22 cellular contexts compared by ENCODE assay signal in genomic region chr6:138101946-138102731, GRCh38. TPM values are rescaled to one million over a fixed set of nuclear protein-coding genes. Genes with fewer than 3 reads are reported as not detected.
DNase-seq lines count a peak whose midpoint lies in the region; ATAC-seq, FAIRE-seq and TF ChIP-seq lines count a peak whose summit lies in the region.
"Had no signal": no experiment of that assay in that cellular context is flagged by ENCODE, and none has a peak within 500 bp of the region (broad histone marks: within the 10 kb centered on the region; RNA-seq: fewer than 3 reads in every experiment).

No MANE protein-coding gene starts in this region.

- H3K9me3 ChIP-seq in RWPE2 (ENCODE audit: severe bottlenecking) (no peaks in the 10 kb centered on the region), muscle layer of colon (ENCODE audit: low read length) (no peaks in the 10 kb centered on the region), kidney (ENCODE audit: control insufficient read depth in 1 of 2, low read length in 2 of 2) (peaks cover 0 to 5% of the 10 kb centered on the region in 2 donors)
- H3K9me3 ChIP-seq: body of pancreas, gastrocnemius medialis, mucosa of descending colon, uterus had no signal

- no peak for ATAC-seq in RWPE2 (ENCODE audit: low read depth)
- ATAC-seq: activated CD4-positive, alpha-beta T cell treated with anti-CD3 and anti-CD28 coated beads for 36 hours; body of pancreas; gastrocnemius medialis; left lobe of liver; mucosa of descending colon had no signal

- intact Hi-C loops in kidney (cut with DNase I): no loop called here

- H3K36me3 Mint-ChIP-seq in glutamatergic neuron (ENCODE audit: unreplicated experiment): no peaks in the 10 kb centered on the region
- H3K36me3 Mint-ChIP-seq: activated naive CD8-positive, alpha-beta T cell treated with anti-CD3 and anti-CD28 coated beads, Interleukin-2, amount 10 ng/mL, durations not matched to agents 7 days and 5 days had no signal

- peaks cover 41% of the 10 kb centered on the region for H3K4me1 ChIP-seq in RWPE2 (ENCODE audit: insufficient read depth, poor library complexity, severe bottlenecking)
- peaks cover 5% of the 10 kb centered on the region for H3K4me1 ChIP-seq in muscle layer of colon (ENCODE audit: insufficient read depth, low read length)
- peaks cover 0 to 3% of the 10 kb centered on the region in 2 donors for H3K4me1 ChIP-seq in kidney (ENCODE audit: control insufficient read depth in 1 of 2, insufficient read depth in 1 of 2, low read depth in 1 of 2, low read length in 2 of 2)
- H3K4me1 ChIP-seq: gastrocnemius medialis, uterus had no signal

- H3K9ac ChIP-seq in muscle layer of colon (ENCODE audit: low read length) (peak overlapping the region; percentile 33), kidney (ENCODE audit: low read length in 2 of 2) (no peak overlapping the region)
- H3K9ac ChIP-seq: BLaER1 treated with 17β-estradiol and CSF1 and Interleukin-3, amounts not matched to agents 10 nM and 100 nM had no signal

- H3K4me3 ChIP-seq in AG04449 (ENCODE audit: low read depth, low read length) (no peak overlapping the region), RWPE2 (ENCODE audit: severe bottlenecking) (no peak overlapping the region), muscle layer of colon (ENCODE audit: low read depth in 1 of 2, low read length in 2 of 2) (no peak overlapping the region), kidney (ENCODE audit: low read length in 2 of 2) (no peak overlapping the region)
- H3K4me3 ChIP-seq: BLaER1 treated with 17β-estradiol and CSF1 and Interleukin-3, amounts not matched to agents 10 nM and 100 nM; body of pancreas; gastrocnemius medialis; mucosa of descending colon; uterus had no signal

- no peak for FAIRE-seq in kidney (lab: Jason Lieb, UNC)

- H3K4me1 Mint-ChIP-seq in glutamatergic neuron (ENCODE audit: low read depth, unreplicated experiment): peaks cover 11% of the 10 kb centered on the region

- H3K27ac Mint-ChIP-seq in glutamatergic neuron (ENCODE audit: unreplicated experiment): no peak overlapping the region
- H3K27ac Mint-ChIP-seq: activated CD4-positive, alpha-beta T cell treated with anti-CD3 and anti-CD28 coated beads for 36 hours; activated naive CD8-positive, alpha-beta T cell treated with anti-CD3 and anti-CD28 coated beads, Interleukin-2, amount 10 ng/mL, durations not matched to agents 7 days and 5 days had no signal

- no peak for TF ChIP-seq CTCF in AG04449 (IDR thresholded peaks at IDR 0.05; ENCODE audit: insufficient read depth, low read length, missing control alignments)
- no peak for TF ChIP-seq CTCF in RWPE2 (IDR thresholded peaks at IDR 0.05; ENCODE audit: poor library complexity, severe bottlenecking)
- TF ChIP-seq CTCF in glutamatergic neuron (IDR thresholded peaks at IDR 0.05; ENCODE audit: partially characterized antibody, unreplicated experiment): no peak
- TF ChIP-seq CTCF in kidney (IDR thresholded peaks at IDR 0.05; ENCODE audit: borderline replicate concordance, extremely low read depth, insufficient read depth): no peak

- CTCF ChIA-PET in AG04449 (lab: Yijun Ruan, JAX): interaction anchor here (0.6 to 1.0 kb wide), 4 partner anchors 14 to 99 kb away, joined by 3 to 6 read pairs (median 3); no protein-coding TSS in a partner anchor

- H3K9me3 Mint-ChIP-seq in glutamatergic neuron (ENCODE audit: unreplicated experiment): no peaks in the 10 kb centered on the region
- H3K9me3 Mint-ChIP-seq: activated naive CD8-positive, alpha-beta T cell treated with anti-CD3 and anti-CD28 coated beads, Interleukin-2, amount 10 ng/mL, durations not matched to agents 7 days and 5 days had no signal

- peak overlapping the region; percentile 65 for H3K27ac ChIP-seq in RWPE2 (ENCODE audit: poor library complexity, severe bottlenecking)
- no peak overlapping the region for H3K27ac ChIP-seq in muscle layer of colon (ENCODE audit: low read depth, low read length)
- H3K27ac ChIP-seq in kidney (ENCODE audit: low read depth in 2 of 2, low read length in 2 of 2): no peak overlapping the region
- H3K27ac ChIP-seq: BLaER1 treated with 17β-estradiol and CSF1 and Interleukin-3, amounts not matched to agents 10 nM and 100 nM; body of pancreas; gastrocnemius medialis; uterus had no signal

- H3K27me3 ChIP-seq in RWPE2 (ENCODE audit: insufficient read depth, poor library complexity, severe bottlenecking) (no peaks in the 10 kb centered on the region), muscle layer of colon (ENCODE audit: control insufficient read depth in 1 of 2, insufficient read depth in 2 of 2, low read length in 2 of 2) (no peaks in the 10 kb centered on the region)
- H3K27me3 ChIP-seq: body of pancreas, uterus had no signal

- H3K36me3 ChIP-seq in RWPE2 (ENCODE audit: low read depth) (peaks cover 86% of the 10 kb centered on the region), muscle layer of colon (ENCODE audit: insufficient read depth, low read length) (no peaks in the 10 kb centered on the region), kidney (ENCODE audit: control insufficient read depth in 1 of 2, insufficient read depth in 2 of 2, low read length in 2 of 2) (no peaks in the 10 kb centered on the region)
- H3K36me3 ChIP-seq: BLaER1 treated with 17β-estradiol and CSF1 and Interleukin-3, amounts not matched to agents 10 nM and 100 nM; gastrocnemius medialis; uterus had no signal

- DNase-seq in AG04449 (ENCODE audit: low read depth, low spot score): peak; percentile 50
- DNase-seq in RWPE2 (ENCODE audit: low spot score): no peak
- DNase-seq in glutamatergic neuron: no peak
- no peak for DNase-seq in HK-2 (ENCODE audit: unreplicated experiment)
- DNase-seq in NCI-H2029 (lab: John Stamatoyannopoulos, UW): no peak
- DNase-seq in kidney: no peak
- DNase-seq in NCI-H128 (lab: John Stamatoyannopoulos, UW; ENCODE audit: unreplicated experiment): no peak
- DNase-seq: activated CD4-positive, alpha-beta T cell treated with anti-CD3 and anti-CD28 coated beads for 36 hours; activated naive CD8-positive, alpha-beta T cell treated with anti-CD3 and anti-CD28 coated beads, Interleukin-2, amount 10 ng/mL, durations not matched to agents 7 days and 5 days; body of pancreas; EL; gastrocnemius medialis; HCEC 1CT; mucosa of descending colon; NCI-H1105 treated with DMSO at 0.1 percent for 48 hours; NCI-H526; stimulated activated CD4-positive, alpha-beta T cell treated with anti-CD3 and anti-CD28 coated beads, Interleukin-15, amount 100 ng/mL, for 24 hours; substantia nigra; uterus had no signal

- H3K27me3 Mint-ChIP-seq in glutamatergic neuron (ENCODE audit: unreplicated experiment): no peaks in the 10 kb centered on the region

- peak overlapping the region; percentile 13 for H3K4me3 Mint-ChIP-seq in glutamatergic neuron (ENCODE audit: unreplicated experiment)
- H3K4me3 Mint-ChIP-seq: activated CD4-positive, alpha-beta T cell treated with anti-CD3 and anti-CD28 coated beads for 36 hours; activated naive CD8-positive, alpha-beta T cell treated with anti-CD3 and anti-CD28 coated beads, Interleukin-2, amount 10 ng/mL, durations not matched to agents 7 days and 5 days had no signal

- POLR2A ChIA-PET in AG04449 (lab: Yijun Ruan, JAX): no interaction called here

RNA-seq across cellular contexts. Expression of gene PERP, which starts 5.1 kb away (rescaled TPM):
- total RNA-seq in glutamatergic neuron (ENCODE audit: unreplicated experiment) (10.7 TPM), kidney (48.1 TPM)
- polyA plus RNA-seq in kidney (ENCODE audit: insufficient read depth, low read depth, low replicate concordance): 24.8 TPM

RNA-seq across cellular contexts. Expression of gene ARFGEF3, which starts 59.6 kb away (rescaled TPM):
- 15.3 TPM for total RNA-seq in glutamatergic neuron (ENCODE audit: unreplicated experiment)
- 7.8 TPM for total RNA-seq in kidney
- polyA plus RNA-seq in kidney (ENCODE audit: insufficient read depth, low read depth, low replicate concordance): 1.2 TPM
